ENCODE assay signal across 11 cellular contexts in the genomic region with DNA sequence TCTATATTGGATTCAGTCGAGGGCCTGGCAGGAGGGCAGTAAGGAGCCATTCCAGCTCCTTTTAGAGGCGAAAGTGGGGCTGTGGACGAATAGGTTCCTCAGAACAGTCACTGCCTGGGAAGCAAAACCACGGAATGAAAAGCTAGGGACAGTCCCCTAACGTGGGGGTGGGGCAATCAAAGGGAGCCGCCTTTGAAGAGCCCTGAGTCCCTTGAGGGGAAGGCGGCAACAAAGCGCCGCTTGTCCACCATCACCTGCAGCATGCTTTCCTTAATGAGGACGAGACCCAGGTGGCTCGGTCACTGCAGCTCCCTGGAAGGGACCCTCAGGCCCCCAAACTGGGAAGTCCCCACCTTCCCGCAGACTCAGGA.
A peak's percentile ranks its signal among the peaks of the same experiment; 100 is the strongest.
DNase-seq lines count a peak whose midpoint lies in the region; ATAC-seq, FAIRE-seq and TF ChIP-seq lines count a peak whose summit lies in the region.
"Had no signal": no experiment of that assay in that cellular context is flagged by ENCODE, and none has a peak within 500 bp of the region (broad histone marks: within the 10 kb centered on the region; RNA-seq: fewer than 3 reads in every experiment).

No MANE protein-coding gene starts in this region.

- H3K4me1 ChIP-seq in astrocyte (ENCODE audit: insufficient read depth, low read length) (peaks cover 38% of the 10 kb centered on the region), muscle layer of colon (ENCODE audit: insufficient read depth, low read length) (peaks cover 72% of the 10 kb centered on the region)

- H3K9ac ChIP-seq in astrocyte (ENCODE audit: low read length), result peak overlapping the region; percentile 47
- no peak overlapping the region for H3K9ac ChIP-seq in muscle layer of colon (ENCODE audit: low read length)

- H3K36me3 ChIP-seq in astrocyte (ENCODE audit: insufficient read depth, low read length) (no peaks in the 10 kb centered on the region), muscle layer of colon (ENCODE audit: insufficient read depth, low read length) (no peaks in the 10 kb centered on the region)

- in situ Hi-C loops in GM13976 (cut with MboI; ENCODE audit: low sequenced_read_pairs, unreplicated experiment), result no loop called here

- no peak overlapping the region for H3K4me3 ChIP-seq in AG04450 (ENCODE audit: low read depth, low read length)
- no peak overlapping the region for H3K4me3 ChIP-seq in astrocyte (ENCODE audit: insufficient read depth, low read depth, low read length)
- no peak overlapping the region for H3K4me3 ChIP-seq in muscle layer of colon (ENCODE audit: low read depth in 1 of 2, low read length in 2 of 2)

- no peak overlapping the region for H3K4me3 Mint-ChIP-seq in astrocyte (ENCODE audit: unreplicated experiment)
- H3K4me3 Mint-ChIP-seq: stimulated activated naive CD8-positive, alpha-beta T cell treated with anti-CD3 and anti-CD28 coated beads, Interleukin-15, Interleukin-2, amounts not matched to agents 100 ng/mL and 50 ng/mL, for 24 hours had no signal

- FAIRE-seq in astrocyte (lab: Jason Lieb, UNC), result no peak
- FAIRE-seq: RCC 7860 had no signal

- H3K9me3 Mint-ChIP-seq in astrocyte (ENCODE audit: unreplicated experiment), result no peaks in the 10 kb centered on the region
- H3K9me3 Mint-ChIP-seq: activated naive CD4-positive, alpha-beta T cell treated with anti-CD3 and anti-CD28 coated beads, Interleukin-2, amount 50 U/mL, for 72 hours; stimulated activated naive CD8-positive, alpha-beta T cell treated with anti-CD3 and anti-CD28 coated beads, Interleukin-15, Interleukin-2, amounts not matched to agents 100 ng/mL and 50 ng/mL, for 24 hours had no signal

- peaks cover 54% of the 10 kb centered on the region for H3K4me1 Mint-ChIP-seq in astrocyte (ENCODE audit: low read depth, unreplicated experiment)

- H3K36me3 Mint-ChIP-seq in astrocyte (ENCODE audit: low read depth, unreplicated experiment), result no peaks in the 10 kb centered on the region
- H3K36me3 Mint-ChIP-seq: activated naive CD4-positive, alpha-beta T cell treated with anti-CD3 and anti-CD28 coated beads, Interleukin-2, amount 50 U/mL, for 72 hours had no signal

- H3K27ac Mint-ChIP-seq in astrocyte (ENCODE audit: unreplicated experiment), result no peak overlapping the region
- H3K27ac Mint-ChIP-seq: activated naive CD4-positive, alpha-beta T cell treated with anti-CD3 and anti-CD28 coated beads, Interleukin-2, amount 50 U/mL, for 72 hours; stimulated activated naive CD8-positive, alpha-beta T cell treated with anti-CD3 and anti-CD28 coated beads, Interleukin-15, Interleukin-2, amounts not matched to agents 100 ng/mL and 50 ng/mL, for 24 hours had no signal

- TF ChIP-seq CTCF in AG04450 (IDR thresholded peaks at IDR 0.05; ENCODE audit: low read depth, low read length) (no peak), astrocyte (IDR thresholded peaks at IDR 0.05; ENCODE audit: insufficient read depth, low read depth, low read length) (no peak), GM13976 (IDR thresholded peaks at IDR 0.05; ENCODE audit: borderline replicate concordance, control extremely low read depth, extremely low read depth, insufficient read depth, missing control alignments) (no peak)

- H4K20me1 ChIP-seq in astrocyte (ENCODE audit: insufficient read depth, low read length), result no peaks in the 10 kb centered on the region

- POLR2A ChIA-PET in AG04450 (lab: Yijun Ruan, JAX), result interaction anchor here (0.9 to 1.1 kb wide), 2 partner anchors 35 to 166 kb away, joined by 3 read pairs; no protein-coding TSS in a partner anchor

- ATAC-seq in HG03457 (IDR thresholded peaks at IDR 0.05; ENCODE audit: unreplicated experiment), result no peak
- ATAC-seq: activated naive CD4-positive, alpha-beta T cell treated with anti-CD3 and anti-CD28 coated beads, Interleukin-2, amount 50 U/mL, for 72 hours had no signal

- DNase-seq in AG04450 (ENCODE audit: low read depth, low spot score) (no peak), M059J (ENCODE audit: low read depth) (peak; percentile 42), astrocyte (ENCODE audit: low read depth) (no peak), GM13976 (ENCODE audit: low spot score) (no peak), COLO668 (lab: John Stamatoyannopoulos, UW; ENCODE audit: unreplicated experiment) (no peak), NOMO-1 treated with dmso at 0.1 percent for 144 hours (lab: John Stamatoyannopoulos, UW; ENCODE audit: unreplicated experiment) (no peak)

- peaks cover 7% of the 10 kb centered on the region for H3K27me3 Mint-ChIP-seq in astrocyte (ENCODE audit: low read depth, unreplicated experiment)

- peaks cover 6% of the 10 kb centered on the region for H3K27me3 ChIP-seq in AG04450 (ENCODE audit: control insufficient read depth, insufficient read depth, low read length)
- H3K27me3 ChIP-seq in astrocyte (ENCODE audit: insufficient read depth, low read length), result peaks cover 23% of the 10 kb centered on the region
- H3K27me3 ChIP-seq in muscle layer of colon (ENCODE audit: control insufficient read depth in 1 of 2, insufficient read depth in 2 of 2, low read length in 2 of 2), result no peaks in the 10 kb centered on the region

- peak overlapping the region; percentile 75 for H3K27ac ChIP-seq in AG04450 (ENCODE audit: low read depth, low read length)
- no peak overlapping the region for H3K27ac ChIP-seq in astrocyte (ENCODE audit: low read depth, low read length)
- peak overlapping the region; percentile 0 for H3K27ac ChIP-seq in muscle layer of colon (ENCODE audit: low read depth, low read length)

- H3K4me2 ChIP-seq in astrocyte (ENCODE audit: low read length), result peak overlapping the region; percentile 79

- CTCF ChIA-PET in AG04450 (lab: Charles Lee), result interaction anchor here (0.8 kb wide), 1 partner anchor 137 kb away, joined by 3 read pairs; no protein-coding TSS in a partner anchor

- H3K79me2 ChIP-seq in astrocyte (ENCODE audit: insufficient read depth, low read length), result no peaks in the 10 kb centered on the region

- H2AFZ ChIP-seq in astrocyte (ENCODE audit: low read depth, low read length), result no peak overlapping the region

- no peaks in the 10 kb centered on the region for H3K9me3 ChIP-seq in AG04450 (ENCODE audit: control insufficient read depth, insufficient read depth, low read length)
- no peaks in the 10 kb centered on the region for H3K9me3 ChIP-seq in astrocyte (ENCODE audit: insufficient read depth, low read depth, low read length)
- no peaks in the 10 kb centered on the region for H3K9me3 ChIP-seq in muscle layer of colon (ENCODE audit: low read length)
